Comparison of ENCODE assay signal across 11 cellular contexts in the genomic region with DNA sequence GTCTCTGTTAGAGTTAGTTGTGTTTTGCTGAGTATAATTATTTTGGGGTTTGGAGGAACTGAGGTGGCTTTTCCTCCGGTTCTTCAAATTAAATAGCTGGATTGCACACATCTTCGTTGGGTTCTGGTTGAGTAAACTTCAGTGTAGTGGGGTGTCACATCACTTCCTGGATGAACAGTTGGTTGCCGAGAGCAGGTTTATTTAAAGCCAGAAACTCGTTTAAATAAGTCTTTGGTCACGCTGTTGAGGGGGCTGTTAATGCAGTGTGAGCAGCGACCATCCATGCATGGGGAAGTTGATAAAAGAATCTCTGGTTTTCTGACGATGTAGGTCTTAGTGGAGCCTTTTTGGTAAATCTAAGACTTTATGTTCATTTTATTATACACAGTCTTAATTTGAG.
DNase-seq lines count a peak whose midpoint lies in the region; ATAC-seq lines count a peak whose summit lies in the region.
"Had no signal": no experiment of that assay in that cellular context is flagged by ENCODE, and none has a peak within 500 bp of the region (broad histone marks: within the 10 kb centered on the region; RNA-seq: fewer than 3 reads in every experiment).

No MANE protein-coding gene starts in this region.

- no peak overlapping the region for H3K4me3 Mint-ChIP-seq in stimulated activated effector memory CD8-positive, alpha-beta T cell treated with anti-CD3 and anti-CD28 coated beads, Interleukin-12 subunit alpha, Interleukin-12 subunit beta, amount 100 ng/mL, for 72 hours

- H3K36me3 ChIP-seq in endocrine pancreas (ENCODE audit: control insufficient read depth, insufficient read depth, low read length): no peaks in the 10 kb centered on the region

- H3K4me1 Mint-ChIP-seq in stimulated activated effector memory CD8-positive, alpha-beta T cell treated with anti-CD3 and anti-CD28 coated beads, Interleukin-12 subunit alpha, Interleukin-12 subunit beta, amount 100 ng/mL, for 72 hours: no peaks in the 10 kb centered on the region

- H3K9ac ChIP-seq in endocrine pancreas (ENCODE audit: control insufficient read depth, insufficient read depth, low read length): no peak overlapping the region

- no peak overlapping the region for H3K27ac Mint-ChIP-seq in stimulated activated effector memory CD8-positive, alpha-beta T cell treated with anti-CD3 and anti-CD28 coated beads, Interleukin-12 subunit alpha, Interleukin-12 subunit beta, amount 100 ng/mL, for 72 hours

- H3K4me1 ChIP-seq in endocrine pancreas (ENCODE audit: control insufficient read depth, insufficient read depth, low read length): no peaks in the 10 kb centered on the region

- DNase-seq in renal cortical epithelial cell (ENCODE audit: low read depth) (peak; percentile 49), NCI-H1436 treated with DMSO at 0.1 percent for 48 hours (lab: John Stamatoyannopoulos, UW) (no peak), amniotic stem cell (lab: John Stamatoyannopoulos, UW) (no peak)
- no peak for DNase-seq in stimulated activated effector memory CD8-positive, alpha-beta T cell treated with anti-CD3 and anti-CD28 coated beads, Interleukin-12 subunit alpha, Interleukin-12 subunit beta, amount 100 ng/mL, for 72 hours (ENCODE audit: low spot score in 2 of 2)
- DNase-seq: activated CD4-positive, alpha-beta T cell treated with anti-CD3 and anti-CD28 coated beads, Interleukin-2, amount 50 U/mL, for 1 hour; cerebellar nuclear complex; NCI-H82 had no signal

- no peaks in the 10 kb centered on the region for H3K9me3 ChIP-seq in endocrine pancreas (ENCODE audit: control insufficient read depth, low read length)

- no peaks in the 10 kb centered on the region for H3K9me3 Mint-ChIP-seq in stimulated activated effector memory CD8-positive, alpha-beta T cell treated with anti-CD3 and anti-CD28 coated beads, Interleukin-12 subunit alpha, Interleukin-12 subunit beta, amount 100 ng/mL, for 72 hours

- no peaks in the 10 kb centered on the region for H3K36me3 Mint-ChIP-seq in stimulated activated effector memory CD8-positive, alpha-beta T cell treated with anti-CD3 and anti-CD28 coated beads, Interleukin-12 subunit alpha, Interleukin-12 subunit beta, amount 100 ng/mL, for 72 hours

- peak overlapping the region; percentile 43 for H3K4me3 ChIP-seq in endocrine pancreas (ENCODE audit: control insufficient read depth, insufficient read depth, low read length)

- peak; percentile 60 for ATAC-seq in GM18861 (IDR thresholded peaks at IDR 0.05; ENCODE audit: unreplicated experiment)
- peak; percentile 35 for ATAC-seq in HG03354 (IDR thresholded peaks at IDR 0.05; ENCODE audit: poor library complexity, severe bottlenecking, unreplicated experiment)
- ATAC-seq in HG03159 (IDR thresholded peaks at IDR 0.05; ENCODE audit: unreplicated experiment): no peak
- no peak for ATAC-seq in stimulated activated effector memory CD8-positive, alpha-beta T cell treated with anti-CD3 and anti-CD28 coated beads, Interleukin-12 subunit alpha, Interleukin-12 subunit beta, amount 100 ng/mL, for 72 hours

- H3K27me3 ChIP-seq in endocrine pancreas (ENCODE audit: control insufficient read depth, insufficient read depth, low read length): no peaks in the 10 kb centered on the region

Comparison
In these comparisons a context has a peak if more than half of its experiments do, and no peak if none do; other contexts are left out.
1. ATAC-seq: peak in GM18861 (single experiment) and HG03354 (single experiment); none in HG03159 (single experiment) and stimulated activated effector memory CD8-positive, alpha-beta T cell treated with anti-CD3 and anti-CD28 coated beads, Interleukin-12 subunit alpha, Interleukin-12 subunit beta, amount 100 ng/mL, for 72 hours (single experiment).